ENCODE assay signal across 17 cellular contexts in genomic region chr11:95175969-95176368, GRCh38.
"Had no signal": no experiment of that assay in that cellular context is flagged by ENCODE, and none has a peak within 500 bp of the region (broad histone marks: within the 10 kb centered on the region; RNA-seq: fewer than 3 reads in every experiment).

No MANE protein-coding gene starts in this region.

- DNase-seq: activated CD4-positive, alpha-beta T cell treated with anti-CD3 and anti-CD28 coated beads, Interleukin-2, amount 50 U/mL, for 48 hours; activated naive CD4-positive, alpha-beta T cell treated with anti-CD3 and anti-CD28 coated beads, Interleukin-2, amount 10 ng/mL, durations not matched to agents 7 days and 5 days; activated T-cell treated with anti-CD3 and anti-CD28 coated beads for 4 hours; aorta; brain microvascular endothelial cell; cortex of kidney; mucosa of descending colon; naive thymus-derived CD8-positive, alpha-beta T cell; pancreas; right lobe of liver; spleen; stimulated activated CD4-positive, alpha-beta T cell treated with anti-CD3 and anti-CD28 coated beads, Interleukin-4, amount 100 ng/mL, for 4 hours; stimulated activated naive B cell treated with anti-CD40 and anti-IgM and Interleukin-4, amounts not matched to agents 10 μg/mL and 1 μg/mL and 100 μg/mL, for 72 hours had no signal

- H3K4me3 ChIP-seq: esophagus muscularis mucosa, mucosa of descending colon, pancreas, right lobe of liver, spleen had no signal

- H3K27me3 ChIP-seq: brain microvascular endothelial cell, esophagus muscularis mucosa, neutrophil, pancreas, right lobe of liver, spleen had no signal

- ATAC-seq: mucosa of descending colon; naive thymus-derived CD8-positive, alpha-beta T cell; pancreas; right lobe of liver; stimulated activated naive B cell treated with anti-CD40 and anti-IgM and Interleukin-4, amounts not matched to agents 10 μg/mL and 1 μg/mL and 100 μg/mL, for 72 hours had no signal

- H3K9me3 ChIP-seq: esophagus muscularis mucosa, mucosa of descending colon, neutrophil, pancreas, right lobe of liver, spleen had no signal

- H3K4me3 Mint-ChIP-seq: activated naive CD4-positive, alpha-beta T cell treated with anti-CD3 and anti-CD28 coated beads, Interleukin-2, amount 10 ng/mL, durations not matched to agents 7 days and 5 days; memory B cell; naive thymus-derived CD8-positive, alpha-beta T cell; stimulated activated naive B cell treated with anti-CD40 and anti-IgM and Interleukin-4, amounts not matched to agents 10 μg/mL and 1 μg/mL and 100 μg/mL, for 72 hours had no signal

- H3K27ac ChIP-seq: brain microvascular endothelial cell, esophagus muscularis mucosa, neutrophil, pancreas, right lobe of liver had no signal

- H3K4me1 Mint-ChIP-seq: activated naive CD4-positive, alpha-beta T cell treated with anti-CD3 and anti-CD28 coated beads, Interleukin-2, amount 10 ng/mL, durations not matched to agents 7 days and 5 days; memory B cell; naive thymus-derived CD8-positive, alpha-beta T cell; stimulated activated naive B cell treated with anti-CD40 and anti-IgM and Interleukin-4, amounts not matched to agents 10 μg/mL and 1 μg/mL and 100 μg/mL, for 72 hours had no signal

- H3K27ac Mint-ChIP-seq: activated naive CD4-positive, alpha-beta T cell treated with anti-CD3 and anti-CD28 coated beads, Interleukin-2, amount 10 ng/mL, durations not matched to agents 7 days and 5 days; activated T-helper 2 cell treated with anti-CD3 and anti-CD28 coated beads, Interferon-gamma antibody, Interleukin-2, Interleukin-4, amounts not matched to agents 10 μg/mL and 5 μg/mL and 100 μg/mL, durations not matched to agents 14 hours and 24 hours and 36 hours; memory B cell; stimulated activated naive B cell treated with anti-CD40 and anti-IgM and Interleukin-4, amounts not matched to agents 10 μg/mL and 1 μg/mL and 100 μg/mL, for 72 hours had no signal

- H3K9me3 Mint-ChIP-seq: activated naive CD4-positive, alpha-beta T cell treated with anti-CD3 and anti-CD28 coated beads, Interleukin-2, amount 10 ng/mL, durations not matched to agents 7 days and 5 days; activated T-helper 2 cell treated with anti-CD3 and anti-CD28 coated beads, Interferon-gamma antibody, Interleukin-2, Interleukin-4, amounts not matched to agents 10 μg/mL and 5 μg/mL and 100 μg/mL, durations not matched to agents 14 hours and 24 hours and 36 hours; memory B cell; naive thymus-derived CD8-positive, alpha-beta T cell; stimulated activated naive B cell treated with anti-CD40 and anti-IgM and Interleukin-4, amounts not matched to agents 10 μg/mL and 1 μg/mL and 100 μg/mL, for 72 hours had no signal

- H3K36me3 ChIP-seq: brain microvascular endothelial cell, pancreas had no signal

- H3K4me1 ChIP-seq: esophagus muscularis mucosa, pancreas, right lobe of liver, spleen had no signal

- H3K27me3 Mint-ChIP-seq: activated naive CD4-positive, alpha-beta T cell treated with anti-CD3 and anti-CD28 coated beads, Interleukin-2, amount 10 ng/mL, durations not matched to agents 7 days and 5 days; memory B cell; naive thymus-derived CD8-positive, alpha-beta T cell; stimulated activated naive B cell treated with anti-CD40 and anti-IgM and Interleukin-4, amounts not matched to agents 10 μg/mL and 1 μg/mL and 100 μg/mL, for 72 hours had no signal
